In the genomic region with DNA sequence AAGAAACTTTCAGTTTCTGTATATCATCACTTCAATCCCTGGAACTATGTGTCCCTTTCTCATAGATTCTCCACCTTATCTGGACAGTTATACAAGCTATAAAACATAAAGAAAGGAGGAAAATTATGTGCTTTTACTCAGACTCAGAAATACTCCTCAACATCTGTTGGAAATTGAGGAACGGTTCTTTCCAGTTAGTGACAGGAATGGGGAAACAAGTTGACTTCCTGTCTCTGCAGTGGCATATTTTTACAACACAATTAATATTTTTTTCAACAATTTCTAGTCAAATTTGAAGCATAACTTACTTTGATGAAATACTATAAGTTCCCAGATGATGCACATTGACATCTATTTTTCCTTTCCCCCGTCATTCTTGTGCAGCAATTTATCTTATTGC, we compare ENCODE assay signal across 18 cellular contexts. TPM values are rescaled to one million over a fixed set of nuclear protein-coding genes. Genes with fewer than 3 reads are reported as not detected.
DNase-seq lines count a peak whose midpoint lies in the region; ATAC-seq, FAIRE-seq and TF ChIP-seq lines count a peak whose summit lies in the region.
"Had no signal": no experiment of that assay in that cellular context is flagged by ENCODE, and none has a peak within 500 bp of the region (broad histone marks: within the 10 kb centered on the region; RNA-seq: fewer than 3 reads in every experiment).

No MANE protein-coding gene starts in this region.

- no peak overlapping the region for H3K4me2 ChIP-seq in endothelial cell of umbilical vein (ENCODE audit: insufficient read depth, low read length)
- H3K4me2 ChIP-seq: GM23338 had no signal

- peak overlapping the region; percentile 68 to 74 for H3K27ac Mint-ChIP-seq in natural killer cell
- H3K27ac Mint-ChIP-seq in natural killer cell treated with Interleukin-12 subunit alpha and Interleukin-12 subunit beta and Interleukin-15 and Interleukin-18, amount 100 ng/mL, for 72 hours, result no peak overlapping the region
- H3K27ac Mint-ChIP-seq: GM23338 had no signal

- POLR2A ChIA-PET in endothelial cell of umbilical vein (lab: Charles Lee), result no interaction called here

- H3K4me1 Mint-ChIP-seq in natural killer cell, result peaks cover 13 to 14% of the 10 kb centered on the region in 2 donors
- H3K4me1 Mint-ChIP-seq in natural killer cell treated with Interleukin-12 subunit alpha and Interleukin-12 subunit beta and Interleukin-15 and Interleukin-18, amount 100 ng/mL, for 72 hours (ENCODE audit: low read depth in 2 of 2), result peaks cover 4 to 18% of the 10 kb centered on the region in 2 donors
- H3K4me1 Mint-ChIP-seq: GM23338 had no signal

- TF ChIP-seq CTCF in natural killer cell (IDR thresholded peaks at IDR 0.05), result no peak
- no peak for TF ChIP-seq CTCF in endothelial cell of umbilical vein (IDR thresholded peaks at IDR 0.05; ENCODE audit: extremely low read depth in 1 of 2, insufficient read depth in 1 of 2, low read depth in 1 of 2, low read length in 2 of 2)
- no peak for TF ChIP-seq CTCF in omental fat pad (IDR thresholded peaks at IDR 0.05)
- no peak for TF ChIP-seq CTCF in upper lobe of left lung (IDR thresholded peaks at IDR 0.05)

- H3K9me3 ChIP-seq in endothelial cell of umbilical vein (replicated peaks; ENCODE audit: control insufficient read depth, insufficient read depth, low read length) (no peaks in the 10 kb centered on the region), upper lobe of left lung (peaks cover 0 to 4% (median 0%) of the 10 kb centered on the region in 4 donors)
- H3K9me3 ChIP-seq: BE2C had no signal

- no peaks in the 10 kb centered on the region for H3K27me3 ChIP-seq in endothelial cell of umbilical vein (ENCODE audit: control insufficient read depth in 2 of 2, insufficient read depth in 2 of 2, low read length in 2 of 2)
- H3K27me3 ChIP-seq in upper lobe of left lung, result no peaks in the 10 kb centered on the region
- H3K27me3 ChIP-seq: BE2C had no signal

- CTCF ChIA-PET in endothelial cell of umbilical vein (lab: Charles Lee), result no interaction called here

- H3K27ac ChIP-seq in endothelial cell of umbilical vein (ENCODE audit: insufficient read depth, low read depth, low read length), result no peak overlapping the region
- H3K27ac ChIP-seq in upper lobe of left lung, result no peak overlapping the region

- H3K9ac ChIP-seq in endothelial cell of umbilical vein (replicated peaks; ENCODE audit: extremely low read depth, insufficient read depth, low read length), result no peak overlapping the region

- H3K9me3 Mint-ChIP-seq in natural killer cell, result peaks cover 0 to 3% of the 10 kb centered on the region in 2 donors
- no peaks in the 10 kb centered on the region for H3K9me3 Mint-ChIP-seq in natural killer cell treated with Interleukin-12 subunit alpha and Interleukin-12 subunit beta and Interleukin-15 and Interleukin-18, amount 100 ng/mL, for 72 hours

- no peaks in the 10 kb centered on the region for H3K79me2 ChIP-seq in endothelial cell of umbilical vein (ENCODE audit: control insufficient read depth, insufficient read depth, low read length)

- DNase-seq in natural killer cell (no peak), KBM-7 (peak; percentile 11), endothelial cell of umbilical vein (ENCODE audit: low read depth, low spot score) (peak; percentile 2), omental fat pad (ENCODE audit: low spot score) (no peak), upper lobe of left lung (no peak)
- DNase-seq in natural killer cell treated with Interleukin-12 subunit alpha and Interleukin-12 subunit beta and Interleukin-15 and Interleukin-18, amount 100 ng/mL, for 72 hours (ENCODE audit: low spot score), result no peak
- DNase-seq: ACHN, BE2C, DMS153, EL, KG1, NCI-H1417 treated with DMSO at 0.1 percent for 48 hours, NCI-H2081, NCI-H510A treated with DMSO at 0.1 percent for 48 hours, SHP77 treated with DMSO at 0.1 percent for 48 hours had no signal

- H3K4me3 Mint-ChIP-seq in natural killer cell, result no peak overlapping the region
- H3K4me3 Mint-ChIP-seq in natural killer cell treated with Interleukin-12 subunit alpha and Interleukin-12 subunit beta and Interleukin-15 and Interleukin-18, amount 100 ng/mL, for 72 hours, result no peak overlapping the region
- H3K4me3 Mint-ChIP-seq: GM23338 had no signal

- no peaks in the 10 kb centered on the region for H3K36me3 ChIP-seq in endothelial cell of umbilical vein (ENCODE audit: control insufficient read depth in 2 of 2, extremely low read depth in 1 of 2, insufficient read depth in 2 of 2, low read length in 2 of 2)
- H3K36me3 ChIP-seq in upper lobe of left lung, result peaks cover 0 to 13% (median 1%) of the 10 kb centered on the region in 4 donors
- H3K36me3 ChIP-seq: BE2C had no signal

- in situ Hi-C loops in KBM-7 (cut with MboI; ENCODE audit: low pct_unique_long_range_greater_than_20kb, low sequenced_read_pairs), result no loop called here

- ATAC-seq in natural killer cell (no peak), HG03095 (IDR thresholded peaks at IDR 0.05; ENCODE audit: unreplicated experiment) (no peak), omental fat pad (ENCODE audit: low FRiP score) (no peak), upper lobe of left lung (ENCODE audit: low FRiP score in 2 of 2) (no peak)
- no peak for ATAC-seq in natural killer cell treated with Interleukin-12 subunit alpha and Interleukin-12 subunit beta and Interleukin-15 and Interleukin-18, amount 100 ng/mL, for 72 hours
- ATAC-seq: GM23338 had no signal

- H3K4me3 ChIP-seq in endothelial cell of umbilical vein (replicated peaks in 1 of 3; ENCODE audit: insufficient read depth in 1 of 3, low read depth in 1 of 3, low read length in 3 of 3) (no peak overlapping the region), upper lobe of left lung (no peak overlapping the region)
- H3K4me3 ChIP-seq: GM23338 had no signal

- H3K36me3 Mint-ChIP-seq in natural killer cell, result peaks cover 14% of the 10 kb centered on the region
- H3K36me3 Mint-ChIP-seq in natural killer cell treated with Interleukin-12 subunit alpha and Interleukin-12 subunit beta and Interleukin-15 and Interleukin-18, amount 100 ng/mL, for 72 hours, result peaks cover 12% of the 10 kb centered on the region

- BruUV-seq in endothelial cell of umbilical vein (replicated peaks; lab: Mats Ljungman, UMichigan), result no TSS peak

- FAIRE-seq in endothelial cell of umbilical vein (lab: Jason Lieb, UNC), result no peak
- FAIRE-seq: RCC 7860 had no signal

- 40 to 70% methylated on average over 2 of the region's 2 CpGs for WGBS in upper lobe of left lung, 2 donors

- no peaks in the 10 kb centered on the region for H3K27me3 Mint-ChIP-seq in natural killer cell (ENCODE audit: low read depth in 2 of 2)
- no peaks in the 10 kb centered on the region for H3K27me3 Mint-ChIP-seq in natural killer cell treated with Interleukin-12 subunit alpha and Interleukin-12 subunit beta and Interleukin-15 and Interleukin-18, amount 100 ng/mL, for 72 hours

- H4K20me1 ChIP-seq in endothelial cell of umbilical vein (replicated peaks; ENCODE audit: control insufficient read depth, extremely low read depth, insufficient read depth, low read length), result no peaks in the 10 kb centered on the region

- no peak for TF ChIP-seq EP300 in upper lobe of left lung (IDR thresholded peaks at IDR 0.05)

- H3K4me1 ChIP-seq in endothelial cell of umbilical vein (ENCODE audit: control insufficient read depth, extremely low read depth, insufficient read depth, low read length), result no peaks in the 10 kb centered on the region
- no peaks in the 10 kb centered on the region for H3K4me1 ChIP-seq in upper lobe of left lung
- H3K4me1 ChIP-seq: BE2C had no signal

- dilution Hi-C loops in endothelial cell of umbilical vein (cut with MboI; ENCODE audit: extremely low pct_ligation_motif_present, low sequenced_read_pairs), result no loop called here

- intact Hi-C loops in natural killer cell (cut with micrococcal nuclease), result no loop called here
- intact Hi-C loops in endothelial cell of umbilical vein (cut with micrococcal nuclease), result no loop called here

- TF ChIP-seq POLR2A in endothelial cell of umbilical vein (IDR thresholded peaks at IDR 0.05; ENCODE audit: low read depth, low read length) (no peak), upper lobe of left lung (IDR thresholded peaks at IDR 0.05) (no peak)

- no peaks in the 10 kb centered on the region for H3K9me1 ChIP-seq in endothelial cell of umbilical vein (replicated peaks; ENCODE audit: control insufficient read depth, extremely low read depth, insufficient read depth, low read length)

- H2AFZ ChIP-seq in endothelial cell of umbilical vein (ENCODE audit: low read depth, low read length), result no peak overlapping the region
- H2AFZ ChIP-seq: GM23338 had no signal

TF ChIP-seq in endothelial cell of umbilical vein, 7 proteins besides CTCF, POLR2A, EP300 and RAD21 (continues in another document):
- no peak for TF ChIP-seq JUN (IDR thresholded peaks at IDR 0.05; ENCODE audit: borderline replicate concordance, insufficient read depth, insufficient read length, low read depth)

RNA-seq across cellular contexts. Expression of a gene that starts 27.9 kb away (rescaled TPM):
- 10 to 100 TPM; 16.0 to 21.9 (median 17.6) TPM for total RNA-seq in natural killer cell
- total RNA-seq in natural killer cell treated with Interleukin-12 subunit alpha and Interleukin-12 subunit beta and Interleukin-15 and Interleukin-18, amount 100 ng/mL, for 72 hours, result 10 to 100 TPM; 21.1 to 25.1 TPM
- 9.1 and 10.1 TPM in 2 replicates for total RNA-seq in endothelial cell of umbilical vein
- polyA plus RNA-seq in endothelial cell of umbilical vein, result 1.8 and 2.4 TPM in 2 replicates
- polyA plus RNA-seq in endothelial cell of umbilical vein (2011; cell fraction: cytosol; rRNA removed), result 1.8 and 2.0 TPM in 2 replicates
- 7.9 and 9.4 TPM in 2 replicates for polyA plus RNA-seq in endothelial cell of umbilical vein (2011; cell fraction: nucleus; rRNA removed)
- 4.3 and 5.6 TPM in 2 replicates for polyA plus RNA-seq in endothelial cell of umbilical vein (2012)
- 3.7 and 5.1 TPM in 2 replicates for polyA minus RNA-seq in endothelial cell of umbilical vein
- polyA minus RNA-seq in endothelial cell of umbilical vein (2011; cell fraction: cytosol; rRNA and poly(A)+ RNA removed), result 3.4 TPM
- polyA minus RNA-seq in endothelial cell of umbilical vein (2011; cell fraction: nucleus; rRNA and poly(A)+ RNA removed), result 9.1 and 10.0 TPM in 2 replicates
- 10 to 100 TPM in 2 of 4 donors, 1 to 10 TPM in 2; 6.9 to 14.7 (median 10.3) TPM for total RNA-seq in omental fat pad
- 10 to 100 TPM in 4 of 6 donors, 1 to 10 TPM in 2; 9.3 to 30.4 (median 12.0) TPM for total RNA-seq in upper lobe of left lung

RNA-seq across cellular contexts. Expression of a gene that starts 28.2 kb away (rescaled TPM):
- total RNA-seq in natural killer cell, result 10 to 100 TPM; 25.9 to 34.0 (median 25.9) TPM
- total RNA-seq in natural killer cell treated with Interleukin-12 subunit alpha and Interleukin-12 subunit beta and Interleukin-15 and Interleukin-18, amount 100 ng/mL, for 72 hours, result 10 to 100 TPM; 25.1 to 28.8 TPM
- total RNA-seq in endothelial cell of umbilical vein, result 19.4 and 21.3 TPM in 2 replicates
- 8.9 and 11.5 TPM in 2 replicates for polyA plus RNA-seq in endothelial cell of umbilical vein
- polyA plus RNA-seq in endothelial cell of umbilical vein (2011; cell fraction: cytosol; rRNA removed), result 4.9 and 6.3 TPM in 2 replicates
- polyA plus RNA-seq in endothelial cell of umbilical vein (2011; cell fraction: nucleus; rRNA removed), result 43.8 and 49.0 TPM in 2 replicates
- 7.7 and 15.1 TPM in 2 replicates for polyA plus RNA-seq in endothelial cell of umbilical vein (2012)
- 19.3 and 26.2 TPM in 2 replicates for polyA minus RNA-seq in endothelial cell of umbilical vein
- 3.5 TPM for polyA minus RNA-seq in endothelial cell of umbilical vein (2011; cell fraction: cytosol; rRNA and poly(A)+ RNA removed)
- polyA minus RNA-seq in endothelial cell of umbilical vein (2011; cell fraction: nucleus; rRNA and poly(A)+ RNA removed), result 26.7 and 43.1 TPM in 2 replicates
- total RNA-seq in omental fat pad, result 10 to 100 TPM; 11.5 to 32.5 (median 18.3) TPM
- 10 to 100 TPM; 16.1 to 46.1 (median 23.8) TPM for total RNA-seq in upper lobe of left lung

Comparison
In these comparisons a context has a peak if more than half of its experiments do, and no peak if none do; other contexts are left out.
1. H3K27ac Mint-ChIP-seq: peak in natural killer cell (2 of 2); none in natural killer cell treated with Interleukin-12 subunit alpha and Interleukin-12 subunit beta and Interleukin-15 and Interleukin-18, amount 100 ng/mL, for 72 hours (0 of 2).
2. DNase-seq: peak in KBM-7 (single experiment) and endothelial cell of umbilical vein (single experiment); none in natural killer cell (single experiment), natural killer cell treated with Interleukin-12 subunit alpha and Interleukin-12 subunit beta and Interleukin-15 and Interleukin-18, amount 100 ng/mL, for 72 hours (single experiment), omental fat pad (single experiment) and upper lobe of left lung (0 of 2).